Comparison of ENCODE assay signal across 8 cellular contexts in the genomic region with DNA sequence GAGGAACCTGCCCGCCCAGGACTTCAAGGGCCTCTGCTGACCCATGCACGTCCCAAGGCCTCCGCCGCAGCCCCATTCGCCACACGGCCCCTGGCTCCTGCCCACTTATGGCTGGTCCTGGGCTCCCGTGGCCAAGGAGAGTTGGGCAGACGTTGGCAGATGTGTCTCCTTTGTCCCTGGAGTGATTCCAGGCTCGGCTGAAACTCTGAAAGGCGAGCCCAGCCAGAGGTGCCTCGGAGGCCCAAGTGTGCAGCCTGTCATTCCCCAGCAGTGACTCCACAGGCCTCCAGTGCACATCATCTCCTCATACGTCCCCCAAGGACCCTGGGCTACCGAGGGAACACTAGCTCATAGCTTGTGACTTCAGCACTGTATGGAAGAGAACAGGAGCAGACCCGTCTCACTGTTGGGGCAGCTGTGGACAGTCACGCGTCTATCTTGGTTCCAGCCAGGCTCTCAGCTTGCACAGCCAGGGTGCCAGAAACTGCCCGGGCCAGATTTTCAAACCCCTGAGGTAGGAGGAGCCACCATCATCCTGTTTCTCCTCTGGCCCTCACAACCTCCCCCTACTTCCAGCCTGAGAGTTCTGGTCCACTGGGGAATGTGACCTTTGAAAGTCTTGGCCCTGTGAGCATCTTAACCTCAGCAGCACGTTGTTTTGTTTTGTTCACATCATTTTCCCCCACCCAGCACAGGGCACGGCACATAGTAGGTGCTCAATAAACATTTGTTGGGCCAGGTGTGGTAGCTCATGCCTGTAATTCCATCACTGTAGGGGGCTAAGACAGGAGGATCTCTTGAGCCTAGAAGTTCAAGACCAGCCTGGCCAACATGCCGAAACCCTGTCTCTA. TPM values are rescaled to one million over a fixed set of nuclear protein-coding genes. Genes with fewer than 3 reads are reported as not detected.
DNase-seq lines count a peak whose midpoint lies in the region; ATAC-seq, FAIRE-seq and TF ChIP-seq lines count a peak whose summit lies in the region.

No MANE protein-coding gene starts in this region.

- H3K9ac ChIP-seq in endothelial cell of umbilical vein (replicated peaks; ENCODE audit: extremely low read depth, insufficient read depth, low read length), result no peak overlapping the region

- H3K36me3 ChIP-seq in endothelial cell of umbilical vein (ENCODE audit: control insufficient read depth in 2 of 2, extremely low read depth in 1 of 2, insufficient read depth in 2 of 2, low read length in 2 of 2) (no peaks in the 10 kb centered on the region), muscle layer of duodenum (ENCODE audit: control insufficient read depth in 1 of 2, insufficient read depth in 2 of 2, low read length in 2 of 2) (no peaks in the 10 kb centered on the region), aorta (ENCODE audit: control insufficient read depth in 1 of 2, insufficient read depth in 2 of 2, low read length in 1 of 2) (no peaks in the 10 kb centered on the region)

- no peak overlapping the region for H3K27ac ChIP-seq in endothelial cell of umbilical vein (ENCODE audit: insufficient read depth, low read depth, low read length)
- H3K27ac ChIP-seq in muscle layer of duodenum (ENCODE audit: low read length), result peak overlapping the region; percentile 87
- H3K27ac ChIP-seq in aorta (ENCODE audit: low read depth in 1 of 2, low read length in 2 of 2), result peak overlapping the region; percentile 34 to 59

- TF ChIP-seq POLR2A in endothelial cell of umbilical vein (IDR thresholded peaks at IDR 0.05; ENCODE audit: low read depth, low read length), result no peak

- no peaks in the 10 kb centered on the region for H3K9me1 ChIP-seq in endothelial cell of umbilical vein (replicated peaks; ENCODE audit: control insufficient read depth, extremely low read depth, insufficient read depth, low read length)

- TF ChIP-seq CTCF in endothelial cell of umbilical vein (IDR thresholded peaks at IDR 0.05; ENCODE audit: extremely low read depth in 1 of 2, insufficient read depth in 1 of 2, low read depth in 1 of 2, low read length in 2 of 2), result no peak

- intact Hi-C loops in endothelial cell of umbilical vein (cut with micrococcal nuclease), result loop anchor here (5.0 kb wide), 1 partner anchor 50 kb away; a partner anchor contains a TSS
- intact Hi-C loops in aorta (cut with DNase I), result loop anchor here (5.0 kb wide), 3 partner anchors 45 to 60 kb away; a partner anchor contains a TSS

- DNase-seq in activated effector memory CD4-positive, alpha-beta T cell treated with anti-CD3 and anti-CD28 coated beads, Interleukin-2, amount 50 U/mL, for 16 hours, result peak; percentile 47
- DNase-seq in activated effector memory CD4-positive, alpha-beta T cell treated with Interleukin-2 at 50 U/mL for 16 hours, result no peak
- DNase-seq in endothelial cell of umbilical vein (ENCODE audit: low read depth, low spot score) (no peak), aorta (peak in 1 of 2 donors; percentile 83), OCI-M1 (lab: John Stamatoyannopoulos, UW) (no peak), NAMALWA (ENCODE audit: low spot score) (no peak)

- no peaks in the 10 kb centered on the region for H3K79me2 ChIP-seq in endothelial cell of umbilical vein (ENCODE audit: control insufficient read depth, insufficient read depth, low read length)

- dilution Hi-C loops in endothelial cell of umbilical vein (cut with MboI; ENCODE audit: extremely low pct_ligation_motif_present, low sequenced_read_pairs), result no loop called here

- H3K27me3 ChIP-seq in endothelial cell of umbilical vein (ENCODE audit: control insufficient read depth in 2 of 2, insufficient read depth in 2 of 2, low read length in 2 of 2), result no peaks in the 10 kb centered on the region
- no peaks in the 10 kb centered on the region for H3K27me3 ChIP-seq in muscle layer of duodenum (ENCODE audit: low read depth, low read length)
- no peaks in the 10 kb centered on the region for H3K27me3 ChIP-seq in aorta (ENCODE audit: control insufficient read depth in 1 of 2, insufficient read depth in 2 of 2, low read length in 1 of 2)

- BruUV-seq in endothelial cell of umbilical vein (replicated peaks; lab: Mats Ljungman, UMichigan), result no TSS peak

- FAIRE-seq in endothelial cell of umbilical vein (lab: Jason Lieb, UNC), result no peak

- no peaks in the 10 kb centered on the region for H4K20me1 ChIP-seq in endothelial cell of umbilical vein (replicated peaks; ENCODE audit: control insufficient read depth, extremely low read depth, insufficient read depth, low read length)

- H3K4me3 ChIP-seq in endothelial cell of umbilical vein (replicated peaks in 1 of 3; ENCODE audit: insufficient read depth in 1 of 3, low read depth in 1 of 3, low read length in 3 of 3) (no peak overlapping the region), muscle layer of duodenum (ENCODE audit: low read depth in 1 of 2, low read length in 2 of 2) (peak overlapping the region; percentile 13 to 50), aorta (ENCODE audit: low read length in 2 of 2) (no peak overlapping the region)

- ATAC-seq in aorta (ENCODE audit: low FRiP score) (peak; percentile 77), GM21423 (IDR thresholded peaks at IDR 0.05; ENCODE audit: unreplicated experiment) (no peak)

- no peak overlapping the region for H3K4me2 ChIP-seq in endothelial cell of umbilical vein (ENCODE audit: insufficient read depth, low read length)

- H2AFZ ChIP-seq in endothelial cell of umbilical vein (ENCODE audit: low read depth, low read length), result peak overlapping the region; percentile 92

- POLR2A ChIA-PET in endothelial cell of umbilical vein (lab: Charles Lee), result interaction anchor here (0.6 to 1.2 kb wide), 3 partner anchors 14 to 62 kb away, joined by 3 to 6 read pairs (median 5); a partner anchor contains a TSS

- H3K4me1 ChIP-seq in endothelial cell of umbilical vein (ENCODE audit: control insufficient read depth, extremely low read depth, insufficient read depth, low read length) (peaks cover 12% of the 10 kb centered on the region), muscle layer of duodenum (ENCODE audit: control insufficient read depth in 1 of 2, insufficient read depth in 2 of 2, low read length in 2 of 2) (peaks cover 30 to 33% of the 10 kb centered on the region in 2 donors), aorta (ENCODE audit: control insufficient read depth in 1 of 2, insufficient read depth in 2 of 2, low read length in 2 of 2) (no peaks in the 10 kb centered on the region)

- H3K9me3 ChIP-seq in endothelial cell of umbilical vein (replicated peaks; ENCODE audit: control insufficient read depth, insufficient read depth, low read length), result no peaks in the 10 kb centered on the region
- no peaks in the 10 kb centered on the region for H3K9me3 ChIP-seq in muscle layer of duodenum (ENCODE audit: control insufficient read depth in 1 of 2, low read length in 2 of 2)
- H3K9me3 ChIP-seq in aorta (ENCODE audit: control insufficient read depth, low read length), result no peaks in the 10 kb centered on the region

- CTCF ChIA-PET in endothelial cell of umbilical vein (lab: Charles Lee), result interaction anchor here (0.9 to 1.6 kb wide), 7 partner anchors 9 to 113 kb away, joined by 3 to 8 read pairs (median 5); a partner anchor contains a TSS

- WGBS in aorta, 2 donors, result 10 to 13% methylated on average over 20 of the region's 20 CpGs

TF ChIP-seq in endothelial cell of umbilical vein, 7 proteins besides CTCF, POLR2A, EP300 and RAD21:
- TF ChIP-seq POLR2AphosphoS5 (IDR thresholded peaks at IDR 0.05; ENCODE audit: insufficient read depth, low read depth, low read length), result no peak
- TF ChIP-seq EZH2 (IDR thresholded peaks at IDR 0.05; ENCODE audit: borderline replicate concordance, low read depth, low read length, severe bottlenecking), result no peak
- no peak for TF ChIP-seq MYC (IDR thresholded peaks at IDR 0.05; ENCODE audit: low read depth, low read length)
- no peak for TF ChIP-seq JUN (IDR thresholded peaks at IDR 0.05; ENCODE audit: borderline replicate concordance, insufficient read depth, insufficient read length, low read depth)
- TF ChIP-seq FOS (IDR thresholded peaks at IDR 0.05; ENCODE audit: borderline replicate concordance, insufficient read depth, low read length), result no peak
- TF ChIP-seq GATA2 (IDR thresholded peaks at IDR 0.05; ENCODE audit: insufficient read depth, insufficient read length, low read depth, low read length), result no peak
- TF ChIP-seq, protein P1, sequence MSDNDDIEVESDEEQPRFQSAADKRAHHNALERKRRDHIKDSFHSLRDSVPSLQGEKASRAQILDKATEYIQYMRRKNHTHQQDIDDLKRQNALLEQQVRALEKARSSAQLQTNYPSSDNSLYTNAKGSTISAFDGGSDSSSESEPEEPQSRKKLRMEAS (IDR thresholded peaks at IDR 0.05; ENCODE audit: insufficient read depth, insufficient read length), result no peak
TF ChIP-seq in endothelial cell of umbilical vein: peak in this region for 0.

RNA-seq across cellular contexts. Expression of a gene that starts 50.2 kb away (rescaled TPM):
- total RNA-seq in endothelial cell of umbilical vein (195 and 197 TPM in 2 replicates), aorta (100 to 1,000 TPM in 1 of 2 donors, 10 to 100 TPM in 1; 91.6 to 109 TPM)
- polyA plus RNA-seq in endothelial cell of umbilical vein (130 and 170 TPM in 2 replicates), aorta (100 to 1,000 TPM in 1 of 2 donors, 10 to 100 TPM in 1; 95.7 to 174 TPM)
- polyA plus RNA-seq in endothelial cell of umbilical vein (2011; cell fraction: cytosol; rRNA removed), result 210 and 228 TPM in 2 replicates
- 112 and 131 TPM in 2 replicates for polyA plus RNA-seq in endothelial cell of umbilical vein (2011; cell fraction: nucleus; rRNA removed)
- 191 and 291 TPM in 2 replicates for polyA plus RNA-seq in endothelial cell of umbilical vein (2012)
- polyA minus RNA-seq in endothelial cell of umbilical vein, result 77.7 and 97.9 TPM in 2 replicates
- polyA minus RNA-seq in endothelial cell of umbilical vein (2011; cell fraction: cytosol; rRNA and poly(A)+ RNA removed), result 109 TPM
- polyA minus RNA-seq in endothelial cell of umbilical vein (2011; cell fraction: nucleus; rRNA and poly(A)+ RNA removed), result 38.7 and 40.8 TPM in 2 replicates

Comparison
In these comparisons a context has a peak if more than half of its experiments do, and no peak if none do; other contexts are left out.
1. H3K4me3 ChIP-seq: peak in muscle layer of duodenum (2 of 2); none in endothelial cell of umbilical vein (0 of 3) and aorta (0 of 2).